16 cellular contexts compared by ENCODE assay signal in genomic region chr4:7779194-7779768, GRCh38.
DNase-seq lines count a peak whose midpoint lies in the region; ATAC-seq and TF ChIP-seq lines count a peak whose summit lies in the region.
"Had no signal": no experiment of that assay in that cellular context is flagged by ENCODE, and none has a peak within 500 bp of the region (broad histone marks: within the 10 kb centered on the region; RNA-seq: fewer than 3 reads in every experiment).

No MANE protein-coding gene starts in this region.

- intact Hi-C loops in Right ventricle myocardium superior (cut with DNase I) (no loop called here), dorsolateral prefrontal cortex (cut with DNase I) (no loop called here), uterus (cut with DNase I; ENCODE audit: low total_unique reads) (no loop called here)

- H3K18ac ChIP-seq in mesenchymal stem cell (ENCODE audit: low read depth in 1 of 2, low read length in 2 of 2), result no peak overlapping the region

- WGBS in mesenchymal stem cell, result 85% methylated on average over 11 of the region's 11 CpGs

- no peak overlapping the region for H2AK5ac ChIP-seq in mesenchymal stem cell (ENCODE audit: low read length, severe bottlenecking)

- no peak overlapping the region for H2AFZ ChIP-seq in mesenchymal stem cell (ENCODE audit: low read depth, low read length)

- H3K4me3 ChIP-seq in cardiac muscle cell (no peak overlapping the region), dorsolateral prefrontal cortex (peak overlapping the region in 56 of 59 donors; percentile 7 to 64 (median 40)), mesenchymal stem cell (ENCODE audit: insufficient read depth in 1 of 2, low read depth in 1 of 2, low read length in 2 of 2) (peak overlapping the region in 1 of 2 experiments; percentile 64), uterus (peak overlapping the region in 1 of 2 donors; percentile 1)
- H3K4me3 ChIP-seq: BLaER1 had no signal

- H3K36me3 ChIP-seq in cardiac muscle cell, result peaks cover 4% of the 10 kb centered on the region
- H3K36me3 ChIP-seq in mesenchymal stem cell (ENCODE audit: control insufficient read depth in 1 of 2, insufficient read depth in 2 of 2, low read depth in 1 of 2, low read length in 2 of 2), result peaks cover 56 to 81% of the 10 kb centered on the region in 2 experiments
- no peaks in the 10 kb centered on the region for H3K36me3 ChIP-seq in uterus

- H2BK15ac ChIP-seq in mesenchymal stem cell (ENCODE audit: low read depth, poor library complexity, severe bottlenecking), result no peak overlapping the region

- H3K23ac ChIP-seq in mesenchymal stem cell (ENCODE audit: low read length in 2 of 2), result no peak overlapping the region

- no peak overlapping the region for H3K14ac ChIP-seq in mesenchymal stem cell (ENCODE audit: low read length in 2 of 2)

- TF ChIP-seq CTCF in cardiac muscle cell (IDR thresholded peaks at IDR 0.05; ENCODE audit: low read depth, low read length) (no peak), dorsolateral prefrontal cortex (IDR thresholded peaks at IDR 0.05 in 54 of 56, conservative IDR thresholded peaks at IDR 0.05 in 2 of 56; ENCODE audit: low read depth in 1 of 56, partially characterized antibody in 56 of 56) (no peak), uterus (IDR thresholded peaks at IDR 0.05) (no peak)

- H2BK12ac ChIP-seq in mesenchymal stem cell (ENCODE audit: low read length in 2 of 2), result no peak overlapping the region

- H3K79me1 ChIP-seq in mesenchymal stem cell (replicated peaks; ENCODE audit: low read length, poor library complexity, severe bottlenecking), result peaks cover 43% of the 10 kb centered on the region

- no peak overlapping the region for H3K4ac ChIP-seq in mesenchymal stem cell (ENCODE audit: low read depth in 1 of 2, low read length in 2 of 2)

- ATAC-seq in Right ventricle myocardium superior (ENCODE audit: poor library complexity), result no peak
- ATAC-seq in HG03442 (IDR thresholded peaks at IDR 0.05; ENCODE audit: unreplicated experiment), result no peak
- no peak for ATAC-seq in GM21737 (IDR thresholded peaks at IDR 0.05; ENCODE audit: unreplicated experiment)
- ATAC-seq: natural killer cell; stimulated activated naive B cell treated with anti-CD40 and anti-IgM and Interleukin-4, amounts not matched to agents 10 μg/mL and 1 μg/mL and 100 μg/mL, for 72 hours had no signal

- H3K4me1 ChIP-seq in cardiac muscle cell (ENCODE audit: low read depth) (peaks cover 37% of the 10 kb centered on the region), mesenchymal stem cell (ENCODE audit: control insufficient read depth, insufficient read depth, low read depth, low read length) (peaks cover 8% of the 10 kb centered on the region), uterus (peaks cover 8 to 19% of the 10 kb centered on the region in 2 donors)

- no peak overlapping the region for H2BK120ac ChIP-seq in mesenchymal stem cell (ENCODE audit: low read depth, low read length)

- H2BK5ac ChIP-seq in mesenchymal stem cell (ENCODE audit: low read depth, low read length, poor library complexity, severe bottlenecking), result no peak overlapping the region

- H3K9ac ChIP-seq in mesenchymal stem cell (ENCODE audit: low read length), result peak overlapping the region; percentile 59
- H3K9ac ChIP-seq: BLaER1 had no signal

- peak overlapping the region; percentile 67 for H3K27ac ChIP-seq in cardiac muscle cell
- H3K27ac ChIP-seq in dorsolateral prefrontal cortex, result peak overlapping the region in 50 of 59 donors; percentile 1 to 80 (median 43)
- no peak overlapping the region for H3K27ac ChIP-seq in mesenchymal stem cell (ENCODE audit: low read length, poor library complexity, severe bottlenecking)
- H3K27ac ChIP-seq in uterus, result peak overlapping the region; percentile 30 to 57
- H3K27ac ChIP-seq: BLaER1 had no signal

- no peaks in the 10 kb centered on the region for H3K27me3 ChIP-seq in cardiac muscle cell
- no peaks in the 10 kb centered on the region for H3K27me3 ChIP-seq in dorsolateral prefrontal cortex
- H3K27me3 ChIP-seq in mesenchymal stem cell (ENCODE audit: control insufficient read depth in 1 of 2, insufficient read depth in 1 of 2, low read length in 2 of 2), result no peaks in the 10 kb centered on the region
- H3K27me3 ChIP-seq in uterus, result no peaks in the 10 kb centered on the region
- H3K27me3 ChIP-seq: BLaER1 had no signal

- TF ChIP-seq POLR2A in uterus (IDR thresholded peaks at IDR 0.05), result no peak

- no peak overlapping the region for H3K4me2 ChIP-seq in mesenchymal stem cell (ENCODE audit: low read length, poor library complexity, severe bottlenecking)
- H3K4me2 ChIP-seq: BLaER1 had no signal

- H4K91ac ChIP-seq in mesenchymal stem cell (ENCODE audit: low read length), result no peak overlapping the region

- DNase-seq in cardiac muscle cell (ENCODE audit: low read depth in 1 of 2, low spot score in 1 of 2) (peak; percentile 42 to 46), Right ventricle myocardium superior (no peak), dorsolateral prefrontal cortex (peak in 2 of 10 donors; percentile 17 to 36), mesenchymal stem cell (no peak), uterus (peak; percentile 56 to 59), activated gamma-delta T cell treated with Interleukin-2 at 50 U/mL for 16 hours (no peak)
- DNase-seq: activated B cell treated with CpG ODN at 0.5 μM for 24 hours; activated naive CD4-positive, alpha-beta T cell treated with anti-CD3 and anti-CD28 coated beads, Interleukin-2, amount 50 U/mL, for 16 hours; H9; natural killer cell; NCI-H446 treated with DMSO at 0.1 percent for 48 hours; SIG-M5; stimulated activated naive B cell treated with anti-CD40 and anti-IgM and Interleukin-4, amounts not matched to agents 10 μg/mL and 1 μg/mL and 100 μg/mL, for 72 hours had no signal

- no peak overlapping the region for H4K8ac ChIP-seq in mesenchymal stem cell (ENCODE audit: low read length)

- no peaks in the 10 kb centered on the region for H3K9me3 ChIP-seq in cardiac muscle cell (ENCODE audit: low read depth)
- no peaks in the 10 kb centered on the region for H3K9me3 ChIP-seq in mesenchymal stem cell (ENCODE audit: control insufficient read depth, low read length)
- no peaks in the 10 kb centered on the region for H3K9me3 ChIP-seq in uterus
- H3K9me3 ChIP-seq: BLaER1 had no signal

Comparison
In these comparisons a context has a peak if more than half of its experiments do, and no peak if none do; other contexts are left out.
1. DNase-seq: peak in cardiac muscle cell (2 of 2) and uterus (2 of 2); none in Right ventricle myocardium superior (single experiment), mesenchymal stem cell (single experiment) and activated gamma-delta T cell treated with Interleukin-2 at 50 U/mL for 16 hours (single experiment).